Comparison of ENCODE assay signal across 27 cellular contexts in genomic region chr7:147394329-147394728, GRCh38.
"Had no signal": no experiment of that assay in that cellular context is flagged by ENCODE, and none has a peak within 500 bp of the region (broad histone marks: within the 10 kb centered on the region; RNA-seq: fewer than 3 reads in every experiment).

No MANE protein-coding gene starts in this region.

- H3K4me3 Mint-ChIP-seq: dendritic cell treated with granulocyte-macrophage colony-stimulating factor and Interleukin-4, amounts not matched to agents 40 ng/mL and 50 ng/mL, for 4 days; effector memory CD8-positive, alpha-beta T cell; endodermal cell had no signal

- ATAC-seq: effector memory CD8-positive, alpha-beta T cell; esophagus mucosa; foreskin keratinocyte; gastrocnemius medialis; gastroesophageal sphincter; heart left ventricle; heart right ventricle had no signal

- H3K4me1 ChIP-seq: colonic mucosa, esophagus muscularis mucosa, esophagus squamous epithelium, gastrocnemius medialis, gastroesophageal sphincter, heart left ventricle, heart right ventricle had no signal

- FAIRE-seq: endometrium, endothelial cell of umbilical vein had no signal

- H3K27ac ChIP-seq: colonic mucosa, coronary artery, dorsolateral prefrontal cortex, epithelial cell of prostate, esophagus muscularis mucosa, esophagus squamous epithelium, foreskin keratinocyte, gastrocnemius medialis, gastroesophageal sphincter, heart left ventricle, heart right ventricle, hepatocyte had no signal

- H3K9me3 ChIP-seq: colonic mucosa, esophagus squamous epithelium, gastrocnemius medialis had no signal

- H3K4me3 ChIP-seq: colonic mucosa, coronary artery, dorsolateral prefrontal cortex, esophagus muscularis mucosa, esophagus squamous epithelium, gastrocnemius medialis, gastroesophageal sphincter, heart left ventricle, heart right ventricle, hepatocyte had no signal

- H3K36me3 ChIP-seq: colonic mucosa, esophagus muscularis mucosa, esophagus squamous epithelium, gastrocnemius medialis, gastroesophageal sphincter, heart left ventricle, heart right ventricle had no signal

- H2AFZ ChIP-seq: hepatocyte had no signal

- DNase-seq: colonic mucosa; cortex of kidney; dermis blood vessel endothelial cell; dorsolateral prefrontal cortex; effector CD4-positive, alpha-beta T cell; effector CD8-positive, alpha-beta T cell; effector memory CD4-positive, alpha-beta T cell; effector memory CD8-positive, alpha-beta T cell; endodermal cell; erythroblast; esophagus squamous epithelium; foreskin fibroblast; foreskin keratinocyte; foreskin melanocyte; gastrocnemius medialis; head of caudate nucleus; heart left ventricle; heart right ventricle had no signal

- H3K27me3 ChIP-seq: colonic mucosa, dorsolateral prefrontal cortex, esophagus muscularis mucosa, esophagus squamous epithelium, foreskin keratinocyte, gastrocnemius medialis, gastroesophageal sphincter, heart left ventricle, heart right ventricle, hepatocyte had no signal

- H3K27me3 Mint-ChIP-seq: dendritic cell treated with granulocyte-macrophage colony-stimulating factor and Interleukin-4, amounts not matched to agents 40 ng/mL and 50 ng/mL, for 4 days; effector memory CD8-positive, alpha-beta T cell had no signal

- H3K27ac Mint-ChIP-seq: dendritic cell treated with granulocyte-macrophage colony-stimulating factor and Interleukin-4, amounts not matched to agents 40 ng/mL and 50 ng/mL, for 4 days; effector memory CD8-positive, alpha-beta T cell; endodermal cell had no signal

- H3K4me2 ChIP-seq: hepatocyte had no signal

- H3K79me2 ChIP-seq: hepatocyte had no signal
